9 cellular contexts compared by ENCODE assay signal in genomic region chr7:94160719-94161435, GRCh38.
A peak's percentile ranks its signal among the peaks of the same experiment; 100 is the strongest.
DNase-seq lines count a peak whose midpoint lies in the region; ATAC-seq, FAIRE-seq and TF ChIP-seq lines count a peak whose summit lies in the region.
"Had no signal": no experiment of that assay in that cellular context is flagged by ENCODE, and none has a peak within 500 bp of the region (broad histone marks: within the 10 kb centered on the region; RNA-seq: fewer than 3 reads in every experiment).

No MANE protein-coding gene starts in this region.

- H3K4me3 ChIP-seq in NB4 (ENCODE audit: low read depth, low read length): no peak overlapping the region
- H3K4me3 ChIP-seq: ovary had no signal

- no peak for DNase-seq in activated CD4-positive, CD25-positive, alpha-beta regulatory T cell treated with anti-CD3 and anti-CD28 coated beads, Interleukin-2, amount 50 U/mL, for 72 hours
- peak; percentile 18 for DNase-seq in NB4 (ENCODE audit: low read depth)
- no peak for DNase-seq in stimulated activated naive CD8-positive, alpha-beta T cell treated with anti-CD3 and anti-CD28 coated beads, Interleukin-15, Interleukin-2, amounts not matched to agents 100 U/mL and 50 U/mL, for 24 hours
- no peak for DNase-seq in activated effector memory CD4-positive, alpha-beta T cell treated with anti-CD3 and anti-CD28 coated beads, Interleukin-2, amount 50 U/mL, for 16 hours
- no peak for DNase-seq in hippocampal formation (lab: John Stamatoyannopoulos, UW)
- no peak for DNase-seq in RCC 7860 (ENCODE audit: low spot score)
- DNase-seq: ovary had no signal

- TF ChIP-seq CTCF in NB4 (IDR thresholded peaks at IDR 0.05; ENCODE audit: low read depth, low read length): no peak

- FAIRE-seq in RCC 7860 (lab: Jason Lieb, UNC): no peak

- TF ChIP-seq POLR2A in NB4 (IDR thresholded peaks at IDR 0.05; ENCODE audit: extremely low read depth, insufficient read length): no peak

- ATAC-seq in activated CD4-positive, CD25-positive, alpha-beta regulatory T cell treated with anti-CD3 and anti-CD28 coated beads, Interleukin-2, amount 50 U/mL, for 24 hours: peak; percentile 21 to 33
- ATAC-seq in HG02840 (IDR thresholded peaks at IDR 0.05; ENCODE audit: low FRiP score, unreplicated experiment): peak; percentile 99
- ATAC-seq in stimulated activated naive CD8-positive, alpha-beta T cell treated with anti-CD3 and anti-CD28 coated beads, Interleukin-15, Interleukin-2, amounts not matched to agents 100 U/mL and 50 U/mL, for 24 hours: peak; percentile 14

Comparison
In these comparisons a context has a peak if more than half of its experiments do, and no peak if none do; other contexts are left out.
1. ATAC-seq: peak in every context shown above with its lines; median percentile 99 in HG02840; 27 in activated CD4-positive, CD25-positive, alpha-beta regulatory T cell treated with anti-CD3 and anti-CD28 coated beads, Interleukin-2, amount 50 U/mL, for 24 hours; 14 in stimulated activated naive CD8-positive, alpha-beta T cell treated with anti-CD3 and anti-CD28 coated beads, Interleukin-15, Interleukin-2, amounts not matched to agents 100 U/mL and 50 U/mL, for 24 hours.